35 cellular contexts compared by ENCODE assay signal in the genomic region with DNA sequence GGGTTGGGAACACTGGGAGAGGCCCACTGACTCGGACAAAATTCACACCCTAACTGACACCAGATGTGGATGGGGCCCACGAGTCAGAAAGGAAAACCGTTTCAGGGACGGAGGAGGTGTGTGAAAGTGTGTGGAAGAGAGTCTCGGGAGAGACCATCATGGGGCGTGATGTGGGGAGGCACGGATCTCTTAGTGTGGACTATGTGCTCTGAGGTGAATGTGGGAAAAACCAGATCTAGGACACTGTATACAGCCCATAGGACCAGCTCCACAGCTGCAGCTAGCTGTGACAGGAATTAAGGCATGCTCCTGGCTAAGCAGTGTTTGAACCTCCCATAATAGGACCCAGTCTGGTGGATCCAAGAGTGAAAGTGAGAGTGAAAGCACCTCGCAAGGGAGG.
DNase-seq lines count a peak whose midpoint lies in the region; ATAC-seq and TF ChIP-seq lines count a peak whose summit lies in the region.
"Had no signal": no experiment of that assay in that cellular context is flagged by ENCODE, and none has a peak within 500 bp of the region (broad histone marks: within the 10 kb centered on the region; RNA-seq: fewer than 3 reads in every experiment).

No MANE protein-coding gene starts in this region.

- H2AK5ac ChIP-seq in trophoblast cell (ENCODE audit: low read length) = no peak overlapping the region

- H3K27ac ChIP-seq in HEK293 (ENCODE audit: extremely low read depth, low read depth, low read length) (no peak overlapping the region), trophoblast cell (ENCODE audit: low read depth, low read length) (no peak overlapping the region), upper lobe of right lung (no peak overlapping the region), foreskin keratinocyte (no peak overlapping the region)
- no peak overlapping the region for H3K27ac ChIP-seq in naive thymus-derived CD4-positive, alpha-beta T cell (ENCODE audit: low read depth, low read length)
- H3K27ac ChIP-seq: 22Rv1; A549; BLaER1; BLaER1 treated with 17β-estradiol and CSF1 and Interleukin-3, amounts not matched to agents 10 nM and 100 nM; C4-2B had no signal

- POLR2A ChIA-PET in HEK293 (lab: Yijun Ruan, JAX) = no interaction called here
- POLR2A ChIA-PET in naive thymus-derived CD4-positive, alpha-beta T cell (lab: Charles Lee) = no interaction called here
- POLR2A ChIA-PET in activated CD8-positive, alpha-beta T cell treated with anti-CD3 and anti-CD28 coated beads for 36 hours (lab: Charles Lee) = no interaction called here

- no peak overlapping the region for H3K4ac ChIP-seq in trophoblast cell (ENCODE audit: low read depth, low read length)

- H3K4me2 ChIP-seq in trophoblast cell (ENCODE audit: low read length) = no peak overlapping the region
- H3K4me2 ChIP-seq: A549; BLaER1; BLaER1 treated with 17β-estradiol and CSF1 and Interleukin-3, amounts not matched to agents 10 nM and 100 nM had no signal

- H3K4me3 ChIP-seq in HEK293 (ENCODE audit: low read depth, low read length) (no peak overlapping the region), trophoblast cell (ENCODE audit: low read depth, low read length) (peak overlapping the region; percentile 55), upper lobe of right lung (no peak overlapping the region)
- no peak overlapping the region for H3K4me3 ChIP-seq in naive thymus-derived CD4-positive, alpha-beta T cell (ENCODE audit: low read length)
- H3K4me3 ChIP-seq: A549; BLaER1; BLaER1 treated with 17β-estradiol and CSF1 and Interleukin-3, amounts not matched to agents 10 nM and 100 nM had no signal

- intact Hi-C loops in naive thymus-derived CD4-positive, alpha-beta T cell (cut with micrococcal nuclease) = no loop called here
- intact Hi-C loops in upper lobe of right lung (cut with DNase I) = no loop called here
- intact Hi-C loops in activated CD8-positive, alpha-beta T cell treated with anti-CD3 and anti-CD28 coated beads for 36 hours (cut with micrococcal nuclease) = no loop called here

- H3K27ac Mint-ChIP-seq in naive thymus-derived CD4-positive, alpha-beta T cell = no peak overlapping the region
- H3K27ac Mint-ChIP-seq in activated CD8-positive, alpha-beta T cell treated with anti-CD3 and anti-CD28 coated beads for 36 hours = no peak overlapping the region
- H3K27ac Mint-ChIP-seq: B cell; CD14-positive monocyte; CD4-positive, alpha-beta memory T cell; CD4-positive, alpha-beta T cell; CD4-positive, CD25-positive, alpha-beta regulatory T cell; CD8-positive, alpha-beta memory T cell; CD8-positive, alpha-beta T cell had no signal

- no peak overlapping the region for H2BK5ac ChIP-seq in trophoblast cell (ENCODE audit: low read depth, low read length, poor library complexity)

- H3K36me3 Mint-ChIP-seq in naive thymus-derived CD4-positive, alpha-beta T cell = no peaks in the 10 kb centered on the region
- H3K36me3 Mint-ChIP-seq in activated CD8-positive, alpha-beta T cell treated with anti-CD3 and anti-CD28 coated beads for 36 hours (ENCODE audit: low read depth) = no peaks in the 10 kb centered on the region
- H3K36me3 Mint-ChIP-seq: CD14-positive monocyte; CD4-positive, alpha-beta memory T cell; CD4-positive, CD25-positive, alpha-beta regulatory T cell; CD8-positive, alpha-beta memory T cell; CD8-positive, alpha-beta T cell had no signal

- no peaks in the 10 kb centered on the region for H3K79me1 ChIP-seq in trophoblast cell (ENCODE audit: low read length)

- H3K27me3 ChIP-seq in naive thymus-derived CD4-positive, alpha-beta T cell (ENCODE audit: control insufficient read depth in 2 of 2, insufficient read depth in 2 of 2, low read length in 2 of 2) = no peaks in the 10 kb centered on the region
- H3K27me3 ChIP-seq in trophoblast cell (ENCODE audit: insufficient read depth, low read length) (no peaks in the 10 kb centered on the region), upper lobe of right lung (no peaks in the 10 kb centered on the region), foreskin keratinocyte (no peaks in the 10 kb centered on the region)
- H3K27me3 ChIP-seq: BE2C; BLaER1; BLaER1 treated with 17β-estradiol and CSF1 and Interleukin-3, amounts not matched to agents 10 nM and 100 nM had no signal

- H3K9ac ChIP-seq in trophoblast cell (ENCODE audit: low read length) = no peak overlapping the region
- H3K9ac ChIP-seq: BLaER1; BLaER1 treated with 17β-estradiol and CSF1 and Interleukin-3, amounts not matched to agents 10 nM and 100 nM had no signal

- no peak overlapping the region for H3K18ac ChIP-seq in trophoblast cell (ENCODE audit: low read length)

- no peaks in the 10 kb centered on the region for H3K9me3 ChIP-seq in HEK293 (ENCODE audit: control insufficient read depth, insufficient read depth, low read depth, low read length)
- H3K9me3 ChIP-seq in naive thymus-derived CD4-positive, alpha-beta T cell (ENCODE audit: control insufficient read depth in 2 of 3, low read length in 3 of 3) = no peaks in the 10 kb centered on the region
- peaks cover 7% of the 10 kb centered on the region for H3K9me3 ChIP-seq in trophoblast cell (ENCODE audit: insufficient read depth, low read depth, low read length)
- no peaks in the 10 kb centered on the region for H3K9me3 ChIP-seq in upper lobe of right lung
- H3K9me3 ChIP-seq: A549, BLaER1, Caco-2 had no signal

- no CpG with 5 or more reads among the region's 8 CpGs for WGBS in trophoblast cell (ENCODE audit: extremely low coverage, insufficient coverage, insufficient read length)

- TF ChIP-seq CTCF in HEK293 (tag by site-specific recombination; IDR thresholded peaks at IDR 0.05) = no peak
- no peak for TF ChIP-seq CTCF in upper lobe of right lung (IDR thresholded peaks at IDR 0.05)
- no peak for TF ChIP-seq CTCF in activated CD8-positive, alpha-beta T cell treated with anti-CD3 and anti-CD28 coated beads for 36 hours (IDR thresholded peaks at IDR 0.05)
- no peak for TF ChIP-seq CTCF in foreskin keratinocyte (conservative IDR thresholded peaks at IDR 0.05)

- H3K14ac ChIP-seq in trophoblast cell (ENCODE audit: low read length) = no peak overlapping the region

- H3K27me3 Mint-ChIP-seq in naive thymus-derived CD4-positive, alpha-beta T cell = no peaks in the 10 kb centered on the region
- no peaks in the 10 kb centered on the region for H3K27me3 Mint-ChIP-seq in activated CD8-positive, alpha-beta T cell treated with anti-CD3 and anti-CD28 coated beads for 36 hours
- H3K27me3 Mint-ChIP-seq: B cell; CD4-positive, alpha-beta memory T cell; CD4-positive, alpha-beta T cell; CD4-positive, CD25-positive, alpha-beta regulatory T cell; CD8-positive, alpha-beta memory T cell had no signal

- H3K4me1 ChIP-seq in HEK293 (ENCODE audit: control insufficient read depth, insufficient read depth, low read length) (no peaks in the 10 kb centered on the region), trophoblast cell (ENCODE audit: control insufficient read depth in 1 of 2, insufficient read depth in 2 of 2, low read length in 2 of 2) (peaks cover 0 to 3% of the 10 kb centered on the region in 2 experiments), upper lobe of right lung (no peaks in the 10 kb centered on the region), foreskin keratinocyte (no peaks in the 10 kb centered on the region)
- H3K4me1 ChIP-seq in naive thymus-derived CD4-positive, alpha-beta T cell (ENCODE audit: control insufficient read depth in 2 of 2, insufficient read depth in 2 of 2, low read length in 2 of 2) = no peaks in the 10 kb centered on the region
- H3K4me1 ChIP-seq: A549; BE2C; BLaER1; BLaER1 treated with 17β-estradiol and CSF1 and Interleukin-3, amounts not matched to agents 10 nM and 100 nM; Caco-2 had no signal

- no peak overlapping the region for H3K23ac ChIP-seq in trophoblast cell (ENCODE audit: low read length)

- no peak overlapping the region for H4K8ac ChIP-seq in trophoblast cell (ENCODE audit: low read depth, low read length)

- H3K4me1 Mint-ChIP-seq in naive thymus-derived CD4-positive, alpha-beta T cell = no peaks in the 10 kb centered on the region
- H3K4me1 Mint-ChIP-seq in activated CD8-positive, alpha-beta T cell treated with anti-CD3 and anti-CD28 coated beads for 36 hours (ENCODE audit: low read depth) = no peaks in the 10 kb centered on the region
- H3K4me1 Mint-ChIP-seq: B cell; CD14-positive monocyte; CD4-positive, alpha-beta memory T cell; CD4-positive, CD25-positive, alpha-beta regulatory T cell; CD8-positive, alpha-beta memory T cell had no signal

- H3K79me2 ChIP-seq in trophoblast cell (ENCODE audit: control insufficient read depth, insufficient read depth, low read length, poor library complexity) = no peaks in the 10 kb centered on the region

- no peak overlapping the region for H4K91ac ChIP-seq in trophoblast cell (ENCODE audit: low read depth, low read length)

- no peaks in the 10 kb centered on the region for H3K36me3 ChIP-seq in HEK293 (ENCODE audit: control insufficient read depth in 2 of 2, insufficient read depth in 1 of 2, low read length in 2 of 2)
- H3K36me3 ChIP-seq in naive thymus-derived CD4-positive, alpha-beta T cell (ENCODE audit: control insufficient read depth in 2 of 3, insufficient read depth in 3 of 3, low read length in 3 of 3) = no peaks in the 10 kb centered on the region
- peaks cover 3 to 4% of the 10 kb centered on the region in 2 experiments for H3K36me3 ChIP-seq in trophoblast cell (ENCODE audit: control insufficient read depth in 1 of 2, insufficient read depth in 2 of 2, low read length in 2 of 2)
- no peaks in the 10 kb centered on the region for H3K36me3 ChIP-seq in upper lobe of right lung
- H3K36me3 ChIP-seq: BE2C; BLaER1; BLaER1 treated with 17β-estradiol and CSF1 and Interleukin-3, amounts not matched to agents 10 nM and 100 nM had no signal

- no peak overlapping the region for H2BK12ac ChIP-seq in trophoblast cell (ENCODE audit: low read length)

- ATAC-seq in naive thymus-derived CD4-positive, alpha-beta T cell = peak; percentile 26
- ATAC-seq in upper lobe of right lung (peak; percentile 27), GM21619 (IDR thresholded peaks at IDR 0.05; ENCODE audit: unreplicated experiment) (no peak), HG02970 (IDR thresholded peaks at IDR 0.05; ENCODE audit: low FRiP score, unreplicated experiment) (no peak), foreskin keratinocyte (no peak)
- ATAC-seq in activated CD8-positive, alpha-beta T cell treated with anti-CD3 and anti-CD28 coated beads for 36 hours = no peak
- ATAC-seq: A549; CD8-positive, alpha-beta T cell had no signal

- H2AFZ ChIP-seq in trophoblast cell (ENCODE audit: insufficient read depth, low read length, poor library complexity) = no peak overlapping the region

- no peak overlapping the region for H2BK120ac ChIP-seq in trophoblast cell (ENCODE audit: insufficient read depth, low read length, poor library complexity)

- CTCF ChIA-PET in HEK293 (lab: Yijun Ruan, JAX) = interaction anchor here (0.6 kb wide), 1 partner anchor 99 kb away, joined by 3 read pairs; no protein-coding TSS in a partner anchor
- CTCF ChIA-PET in naive thymus-derived CD4-positive, alpha-beta T cell (lab: Charles Lee) = no interaction called here
- CTCF ChIA-PET in activated CD8-positive, alpha-beta T cell treated with anti-CD3 and anti-CD28 coated beads for 36 hours (lab: Charles Lee) = no interaction called here

- no peak for DNase-seq in naive thymus-derived CD4-positive, alpha-beta T cell
- DNase-seq in trophoblast cell (no peak), upper lobe of right lung (no peak), foreskin keratinocyte (no peak)
- no peak for DNase-seq in activated CD8-positive, alpha-beta T cell treated with anti-CD3 and anti-CD28 coated beads for 36 hours
- DNase-seq: 8988T; ACHN; AML-193; BE2C; C1 segment of cervical spinal cord; Caco-2; Calu3; CD4-positive, alpha-beta memory T cell; CD4-positive, alpha-beta T cell; CD4-positive, CD25-positive, alpha-beta regulatory T cell; CD8-positive, alpha-beta memory T cell; CD8-positive, alpha-beta T cell; COR-L47; DMS 273 treated with DMSO at 0.1 percent for 48 hours; DMS153; DMS53; DMS79; DMS79 treated with DMSO at 0.1 percent for 48 hours; DND-41; EL had no signal

- peaks cover 0 to 20% (median 4%) of the 10 kb centered on the region in 11 donors for H3K9me3 Mint-ChIP-seq in naive thymus-derived CD4-positive, alpha-beta T cell
- H3K9me3 Mint-ChIP-seq in activated CD8-positive, alpha-beta T cell treated with anti-CD3 and anti-CD28 coated beads for 36 hours = peaks cover 12% of the 10 kb centered on the region

- no peak overlapping the region for H4K12ac ChIP-seq in trophoblast cell (ENCODE audit: low read depth, low read length)

- H3K4me3 Mint-ChIP-seq in naive thymus-derived CD4-positive, alpha-beta T cell = peak overlapping the region in 1 of 10 donors; percentile 27
- H3K4me3 Mint-ChIP-seq in activated CD8-positive, alpha-beta T cell treated with anti-CD3 and anti-CD28 coated beads for 36 hours = no peak overlapping the region
- H3K4me3 Mint-ChIP-seq: B cell; CD14-positive monocyte; CD4-positive, alpha-beta memory T cell; CD4-positive, alpha-beta T cell; CD4-positive, CD25-positive, alpha-beta regulatory T cell; CD8-positive, alpha-beta memory T cell; CD8-positive, alpha-beta T cell had no signal

Comparison
In these comparisons a context has a peak if more than half of its experiments do, and no peak if none do; other contexts are left out.
1. ATAC-seq: peak in naive thymus-derived CD4-positive, alpha-beta T cell (single experiment) and upper lobe of right lung (single experiment); none in GM21619 (single experiment), HG02970 (single experiment), activated CD8-positive, alpha-beta T cell treated with anti-CD3 and anti-CD28 coated beads for 36 hours (single experiment) and foreskin keratinocyte (single experiment).